ENCODE assay signal across 1 cellular context in genomic region chr16:3123986-3124886, GRCh38.
TF ChIP-seq lines count a peak whose summit lies in the region.

No MANE protein-coding gene starts in this region.

TF ChIP-seq in K562, 482 proteins besides CTCF, POLR2A, EP300 and RAD21 (continued from another document and continues in another):
- TF ChIP-seq BMI1 (IDR thresholded peaks at IDR 0.05; ENCODE audit: low read length) (peak; percentile 86), SMAD3 (CRISPR knock-in tag; conservative IDR thresholded peaks at IDR 0.05) (no peak), JUN (IDR thresholded peaks at IDR 0.05; ENCODE audit: borderline replicate concordance, low read depth, low read length) (no peak), JUN (CRISPR knock-in tag; IDR thresholded peaks at IDR 0.05; ENCODE audit: borderline replicate concordance) (no peak), RBM25 (IDR thresholded peaks at IDR 0.05; ENCODE audit: low read depth, low read length, severe bottlenecking) (no peak), ESRRA (IDR thresholded peaks at IDR 0.05; ENCODE audit: borderline replicate concordance, low read depth) (0 out of 2 replicates have a peak, but pooled peaks have one; percentile 41), NR3C1 (CRISPR knock-in tag; IDR thresholded peaks at IDR 0.05) (no peak), CSDE1 (IDR thresholded peaks at IDR 0.05) (peak in 1 of 2 experiments; percentile 83; a peak in 2 of 4 replicates), MCM3 (IDR thresholded peaks at IDR 0.05) (no peak), SMARCE1 (IDR thresholded peaks at IDR 0.05) (peak; percentile 53; the same call in 1 of the 2 replicates), GATA2 (CRISPR knock-in tag; IDR thresholded peaks at IDR 0.05) (no peak), ETV6 (IDR thresholded peaks at IDR 0.05; ENCODE audit: borderline replicate concordance in 1 of 2, low read depth in 2 of 2, low read length in 1 of 2) (no peak), ETV6 (CRISPR knock-in tag; IDR thresholded peaks at IDR 0.05; ENCODE audit: borderline replicate concordance) (no peak), ARID3A (IDR thresholded peaks at IDR 0.05; ENCODE audit: borderline replicate concordance, low read depth, low read length) (no peak), ETS1 (conservative IDR thresholded peaks at IDR 0.05; ENCODE audit: control insufficient read depth, low read depth, low read length) (peak; percentile 24; the same call in 1 of the 2 replicates), PHTF2 (CRISPR knock-in tag; IDR thresholded peaks at IDR 0.05) (no peak), ZNF347 (CRISPR knock-in tag; IDR thresholded peaks at IDR 0.05; ENCODE audit: low read depth) (no peak), HEY1 (CRISPR knock-in tag; IDR thresholded peaks at IDR 0.05; ENCODE audit: borderline replicate concordance) (no peak), ZNF696 (CRISPR knock-in tag; conservative IDR thresholded peaks at IDR 0.05) (no peak), SRSF9 (IDR thresholded peaks at IDR 0.05; ENCODE audit: borderline replicate concordance, low read depth, low read length) (no peak), MITF (IDR thresholded peaks at IDR 0.05) (no peak), ZFX (CRISPR knock-in tag; IDR thresholded peaks at IDR 0.05) (peak; percentile 78), ZNF449 (CRISPR knock-in tag; IDR thresholded peaks at IDR 0.05) (no peak), ZNF318 (IDR thresholded peaks at IDR 0.05; ENCODE audit: borderline replicate concordance in 1 of 2, low read depth in 1 of 2) (no peak), ZNF408 (CRISPR knock-in tag; IDR thresholded peaks at IDR 0.05; ENCODE audit: low read depth) (no peak), EWSR1 (IDR thresholded peaks at IDR 0.05; ENCODE audit: borderline replicate concordance, low read depth, partially characterized antibody) (no peak), CTBP1 (IDR thresholded peaks at IDR 0.05; ENCODE audit: borderline replicate concordance) (peak; percentile 37; the same call in 1 of the 2 replicates), CHCHD3 (CRISPR knock-in tag; IDR thresholded peaks at IDR 0.05) (peak; percentile 77; the same call in 1 of the 2 replicates), BRF1 (IDR thresholded peaks at IDR 0.05; ENCODE audit: borderline replicate concordance, extremely low read depth, insufficient read length) (no peak), RBBP5 (IDR thresholded peaks at IDR 0.05; ENCODE audit: borderline replicate concordance, insufficient read depth, low read length, poor library complexity, severe bottlenecking) (peak; percentile 80), ID3 (CRISPR knock-in tag; IDR thresholded peaks at IDR 0.05) (no peak), ID3 (tag; IDR thresholded peaks at IDR 0.05) (no peak), TEAD4 (IDR thresholded peaks at IDR 0.05; ENCODE audit: low read length) (0 out of 2 replicates have a peak, but pooled peaks have one; percentile 19), TEAD4 (CRISPR knock-in tag; IDR thresholded peaks at IDR 0.05; ENCODE audit: borderline replicate concordance) (0 out of 2 replicates have a peak, but pooled peaks have one; percentile 60), ZBTB17 (CRISPR knock-in tag; IDR thresholded peaks at IDR 0.05) (0 out of 2 replicates have a peak, but pooled peaks have one; percentile 28), NKRF (IDR thresholded peaks at IDR 0.05; ENCODE audit: borderline replicate concordance) (peak; percentile 94), SMARCB1 (IDR thresholded peaks at IDR 0.05; ENCODE audit: insufficient read length, low read depth) (no peak), THRA (IDR thresholded peaks at IDR 0.05) (no peak), RBM39 (optimal IDR thresholded peaks at IDR 0.05; ENCODE audit: low read depth, low read length) (no peak), STAG1 (CRISPR knock-in tag; IDR thresholded peaks at IDR 0.05; ENCODE audit: borderline replicate concordance) (no peak; the same call in 1 of the 2 replicates), CCNT2 (IDR thresholded peaks at IDR 0.05; ENCODE audit: borderline replicate concordance, extremely low read depth, insufficient read length, low read depth, low read length) (peak; percentile 8), TBP (optimal IDR thresholded peaks at IDR 0.05; ENCODE audit: low read depth, low read length) (peak; percentile 66), PCBP1 (IDR thresholded peaks at IDR 0.05; ENCODE audit: low read depth, low read length, poor library complexity, severe bottlenecking) (peak; percentile 43), GABPA (tag; conservative IDR thresholded peaks at IDR 0.05; ENCODE audit: low read depth) (peak; percentile 94), ELF1 (tag; IDR thresholded peaks at IDR 0.05) (peak; percentile 95), HMGN3 (IDR thresholded peaks at IDR 0.05; ENCODE audit: borderline replicate concordance, extremely low read depth, insufficient read length, low read depth, low read length) (peak; percentile 53), BRD9 (IDR thresholded peaks at IDR 0.05; ENCODE audit: low read depth, partially characterized antibody) (peak; percentile 19)
